Comparison of ENCODE assay signal across 11 cellular contexts in the genomic region with DNA sequence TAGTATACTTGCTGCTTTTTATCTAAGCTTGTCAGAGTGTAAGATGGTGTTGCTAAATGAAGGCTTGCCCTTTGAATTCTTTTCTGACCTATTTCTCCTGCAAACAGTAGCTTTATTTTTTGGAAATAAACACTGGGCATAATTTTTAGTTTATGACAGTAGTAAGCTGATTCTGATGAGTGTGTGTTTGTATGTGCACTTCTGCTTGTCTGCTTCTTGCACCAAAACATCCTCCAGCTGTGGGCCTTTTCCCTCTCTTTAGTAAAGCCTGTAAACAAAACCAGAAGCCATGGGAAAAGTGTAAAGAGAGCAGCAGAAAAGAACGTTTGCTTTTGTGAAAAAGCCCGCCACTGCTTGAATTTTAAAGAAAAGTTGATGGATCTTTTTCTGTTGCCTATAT. TPM values are rescaled to one million over a fixed set of nuclear protein-coding genes. Genes with fewer than 3 reads are reported as not detected.
A peak's percentile ranks its signal among the peaks of the same experiment; 100 is the strongest.
DNase-seq lines count a peak whose midpoint lies in the region; ATAC-seq and TF ChIP-seq lines count a peak whose summit lies in the region.
"Had no signal": no experiment of that assay in that cellular context is flagged by ENCODE, and none has a peak within 500 bp of the region (broad histone marks: within the 10 kb centered on the region; RNA-seq: fewer than 3 reads in every experiment).

No MANE protein-coding gene starts in this region.

- H3K36me3 Mint-ChIP-seq in progenitor cell of endocrine pancreas (ENCODE audit: insufficient read depth) = peaks cover 2% of the 10 kb centered on the region

- ATAC-seq in foreskin keratinocyte (no peak), GM19324 (IDR thresholded peaks at IDR 0.05; ENCODE audit: low FRiP score, unreplicated experiment) (no peak)
- ATAC-seq: activated T-cell treated with anti-CD3 and anti-CD28 coated beads, Interleukin-2, amount 50 U/mL, for 4 hours; PC-3 had no signal

- no peaks in the 10 kb centered on the region for H3K9me3 Mint-ChIP-seq in progenitor cell of endocrine pancreas (ENCODE audit: low read depth)
- H3K9me3 Mint-ChIP-seq: activated T-cell treated with anti-CD3 and anti-CD28 coated beads, Interleukin-2, amount 50 U/mL, for 4 hours had no signal

- H3K27me3 ChIP-seq in SJSA1 (replicated peaks) (no peaks in the 10 kb centered on the region), foreskin keratinocyte (no peaks in the 10 kb centered on the region), HAP-1 (ENCODE audit: low read depth) (no peaks in the 10 kb centered on the region)

- peaks cover 26% of the 10 kb centered on the region for H3K4me1 Mint-ChIP-seq in progenitor cell of endocrine pancreas (ENCODE audit: low read depth)

- in situ Hi-C loops in HAP-1 (cut with MboI; ENCODE audit: low sequenced_read_pairs) = no loop called here

- H3K4me3 Mint-ChIP-seq in progenitor cell of endocrine pancreas (ENCODE audit: low read depth) = no peak overlapping the region
- H3K4me3 Mint-ChIP-seq: activated T-cell treated with anti-CD3 and anti-CD28 coated beads, Interleukin-2, amount 50 U/mL, for 4 hours had no signal

- no peaks in the 10 kb centered on the region for H3K27me3 Mint-ChIP-seq in progenitor cell of endocrine pancreas

- no peak for TF ChIP-seq CTCF in AG10803 (conservative IDR thresholded peaks at IDR 0.05; ENCODE audit: low read length)
- no peak for TF ChIP-seq CTCF in foreskin keratinocyte (conservative IDR thresholded peaks at IDR 0.05)
- TF ChIP-seq CTCF in progenitor cell of endocrine pancreas (IDR thresholded peaks at IDR 0.05; ENCODE audit: unreplicated experiment) = no peak

- H3K9me3 ChIP-seq in SJSA1 (replicated peaks) = no peaks in the 10 kb centered on the region
- H3K9me3 ChIP-seq in HAP-1 = peaks cover 3% of the 10 kb centered on the region; the same call in 1 of the 2 replicates

- no peaks in the 10 kb centered on the region for H3K36me3 ChIP-seq in SJSA1
- H3K36me3 ChIP-seq in HAP-1 (replicated peaks) = no peaks in the 10 kb centered on the region

- peak overlapping the region; percentile 80 for H3K27ac ChIP-seq in SJSA1
- H3K27ac ChIP-seq in foreskin keratinocyte = peak overlapping the region; percentile 33

- H3K4me1 ChIP-seq in SJSA1 (replicated peaks) (peaks cover 46% of the 10 kb centered on the region), foreskin keratinocyte (peaks cover 36% of the 10 kb centered on the region), HAP-1 (peaks cover 45% of the 10 kb centered on the region)

- DNase-seq in AG10803 (ENCODE audit: low read depth) (peak; percentile 12), SJSA1 (ENCODE audit: low read depth in 1 of 2, low spot score in 2 of 2) (no peak), foreskin keratinocyte (no peak), progenitor cell of endocrine pancreas (ENCODE audit: low spot score, unreplicated experiment) (no peak), HAP-1 (ENCODE audit: low spot score in 2 of 2) (no peak), nucleus accumbens (lab: John Stamatoyannopoulos, UW) (no peak), NCI-H2227 treated with DMSO at 0.1 percent for 48 hours (lab: John Stamatoyannopoulos, UW) (no peak)
- DNase-seq: activated T-cell treated with anti-CD3 and anti-CD28 coated beads, Interleukin-2, amount 50 U/mL, for 4 hours; NCI-H1694 treated with DMSO at 0.1 percent for 48 hours; PC-3 had no signal

- H3K27ac Mint-ChIP-seq in progenitor cell of endocrine pancreas = peak overlapping the region; percentile 68

- H3K4me3 ChIP-seq in AG10803 (ENCODE audit: low read length) (no peak overlapping the region), SJSA1 (no peak overlapping the region), HAP-1 (no peak overlapping the region)

RNA-seq across cellular contexts. Expression of gene SCHIP1, which starts 12.6 kb away (rescaled TPM):
- 1.5 and 9.4 TPM in 2 replicates for total RNA-seq in SJSA1 (2014; rRNA removed; shearing (Covaris generic))
- total RNA-seq in foreskin keratinocyte (1.1 and 1.3 TPM in 2 replicates), progenitor cell of endocrine pancreas (0.79 and 3.9 TPM in 2 replicates)
- polyA plus RNA-seq in foreskin keratinocyte = 0.34 and 5.6 TPM in 2 replicates
- total RNA-seq: activated T-cell treated with anti-CD3 and anti-CD28 coated beads, Interleukin-2, amount 50 U/mL, for 4 hours had no signal
